In genomic region chr2:219104107-219105050, GRCh38 we compare ENCODE assay signal across 1 cellular context.
TF ChIP-seq lines count a peak whose summit lies in the region.

No MANE protein-coding gene starts in this region.

TF ChIP-seq in HepG2, 621 proteins besides CTCF, POLR2A, EP300 and RAD21 (continued from another document):
- TF ChIP-seq ZNF143 (CRISPR knock-in tag; IDR thresholded peaks at IDR 0.05) (no peak), FOXK1 (CRISPR knock-in tag; IDR thresholded peaks at IDR 0.05; ENCODE audit: borderline replicate concordance, low read depth) (peak; percentile 16; the same call in 1 of the 2 replicates)
